8 cellular contexts compared by ENCODE assay signal in the genomic region with DNA sequence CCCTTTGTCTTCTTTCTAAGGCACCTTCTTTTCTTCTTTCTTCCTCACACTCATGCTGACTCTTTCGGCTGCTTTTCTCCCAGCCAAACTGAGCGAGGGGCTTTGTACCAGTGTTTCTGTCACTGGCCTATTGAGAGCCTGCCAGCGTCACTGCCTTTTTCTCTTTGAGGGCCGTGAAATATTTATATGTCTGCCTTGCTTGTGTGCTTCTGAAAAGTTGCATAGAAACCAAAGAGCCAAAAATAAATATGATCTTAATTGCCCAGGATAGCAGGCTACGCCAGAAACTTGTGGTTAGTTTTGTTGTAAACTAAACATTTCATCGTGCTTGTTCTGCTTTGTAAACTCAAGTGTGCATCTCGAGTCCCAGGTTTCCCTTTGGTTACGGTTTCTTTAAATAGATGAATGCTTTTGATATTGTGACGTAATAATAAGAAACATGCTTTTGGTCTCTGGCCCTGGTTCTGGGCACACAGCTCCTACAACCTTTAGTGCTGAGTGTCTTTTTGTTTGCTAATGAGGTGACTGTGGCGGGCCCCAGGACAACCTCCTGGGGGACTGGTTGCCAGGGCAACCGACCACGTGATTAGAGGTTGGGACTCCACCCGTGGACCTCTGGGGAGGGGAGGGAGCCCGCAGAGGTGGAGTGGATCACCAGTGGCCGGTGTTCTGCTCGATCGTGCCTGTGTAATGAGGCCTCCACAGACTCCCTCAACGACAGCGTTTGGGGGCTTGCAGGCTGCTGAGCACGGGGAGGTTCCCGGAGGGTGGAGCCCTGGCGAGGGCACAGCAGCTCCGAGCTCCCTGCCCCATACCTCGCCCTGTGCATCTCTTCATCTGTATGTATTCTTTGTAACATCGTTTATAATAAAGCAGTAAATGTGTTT. TPM values are rescaled to one million over a fixed set of nuclear protein-coding genes. Genes with fewer than 3 reads are reported as not detected.
DNase-seq lines count a peak whose midpoint lies in the region; ATAC-seq and TF ChIP-seq lines count a peak whose summit lies in the region.

No MANE protein-coding gene starts in this region.

- H3K36me3 ChIP-seq in subcutaneous abdominal adipose tissue (ENCODE audit: control insufficient read depth in 5 of 5, insufficient read depth in 5 of 5, low read length in 5 of 5), result peaks cover 0 to 18% (median 9%) of the 10 kb centered on the region in 5 donors

- peaks cover 33% of the 10 kb centered on the region for H3K4me1 Mint-ChIP-seq in CD14-positive monocyte
- H3K4me1 Mint-ChIP-seq in brain, result peaks cover 83% of the 10 kb centered on the region

- H3K4me3 ChIP-seq in subcutaneous abdominal adipose tissue (ENCODE audit: low read depth in 1 of 5, low read length in 5 of 5), result peak overlapping the region in 4 of 5 donors; percentile 7 to 36 (median 14)

- no peak for TF ChIP-seq CTCF in CD14-positive monocyte (IDR thresholded peaks at IDR 0.05)
- TF ChIP-seq CTCF in brain (conservative IDR thresholded peaks at IDR 0.05), result no peak

- H3K27me3 Mint-ChIP-seq in CD14-positive monocyte (ENCODE audit: low read depth in 3 of 3) (peaks cover 0 to 3% (median 2%) of the 10 kb centered on the region in 3 donors), brain (peaks cover 6% of the 10 kb centered on the region)

- intact Hi-C loops in CD14-positive monocyte (cut with micrococcal nuclease), result loop anchor here in 1 of 2 donors (10.0 kb wide), 1 partner anchor 220 kb away; no protein-coding TSS in a partner anchor

- DNase-seq in CD14-positive monocyte (ENCODE audit: low spot score) (peak; percentile 65), NCI-H2196 treated with DMSO at 0.1 percent for 48 hours (lab: John Stamatoyannopoulos, UW; ENCODE audit: unreplicated experiment) (peak; percentile 78), NCI-H82 treated with DMSO at 0.1 percent for 48 hours (lab: John Stamatoyannopoulos, UW; ENCODE audit: unreplicated experiment) (no peak)

- ATAC-seq in GM18870 (IDR thresholded peaks at IDR 0.05; ENCODE audit: unreplicated experiment), result peak; percentile 56
- ATAC-seq in HG03064 (IDR thresholded peaks at IDR 0.05; ENCODE audit: low read depth, unreplicated experiment), result peak; percentile 61

- H3K9me3 Mint-ChIP-seq in CD14-positive monocyte (no peaks in the 10 kb centered on the region), brain (no peaks in the 10 kb centered on the region)

- H3K9ac ChIP-seq in subcutaneous abdominal adipose tissue (ENCODE audit: low read length in 5 of 5), result no peak overlapping the region

- H3K27ac ChIP-seq in layer of hippocampus (ENCODE audit: low read depth, low read length) (peak overlapping the region; percentile 69), subcutaneous abdominal adipose tissue (ENCODE audit: low read depth, low read length) (peak overlapping the region; percentile 30)

- H3K27ac Mint-ChIP-seq in CD14-positive monocyte, result peak overlapping the region; percentile 21 to 86 (median 65)
- peak overlapping the region; percentile 87 to 98 (median 95) for H3K27ac Mint-ChIP-seq in brain

- H3K27me3 ChIP-seq in layer of hippocampus (ENCODE audit: control insufficient read depth, insufficient read depth, low read length) (no peaks in the 10 kb centered on the region), subcutaneous abdominal adipose tissue (ENCODE audit: control insufficient read depth in 5 of 5, insufficient read depth in 4 of 5, low read length in 5 of 5) (no peaks in the 10 kb centered on the region)

- no peaks in the 10 kb centered on the region for H3K9me3 ChIP-seq in subcutaneous abdominal adipose tissue (ENCODE audit: control insufficient read depth in 5 of 5, low read length in 5 of 5)

- peaks cover 3 to 27% (median 19%) of the 10 kb centered on the region in 5 donors for H3K4me1 ChIP-seq in subcutaneous abdominal adipose tissue (ENCODE audit: control insufficient read depth in 5 of 5, insufficient read depth in 5 of 5, low read length in 5 of 5)

- H3K4me3 Mint-ChIP-seq in CD14-positive monocyte (peak overlapping the region; percentile 47 to 59), brain (peak overlapping the region; percentile 70 to 81 (median 76))

- H3K36me3 Mint-ChIP-seq in CD14-positive monocyte, result peaks cover 55 to 81% of the 10 kb centered on the region in 2 donors
- H3K36me3 Mint-ChIP-seq in brain, result peaks cover 11% of the 10 kb centered on the region

RNA-seq across cellular contexts. Expression of gene SLC37A1, which starts 10.9 kb away (rescaled TPM):
- polyA plus RNA-seq in CD14-positive monocyte (1 to 10 TPM; 2.7 to 4.3 TPM), brain (ENCODE audit: insufficient read depth, low read depth, low replicate concordance) (36.1 TPM)

RNA-seq across cellular contexts. Expression of gene RSPH1, which starts 28.6 kb away (rescaled TPM):
- polyA plus RNA-seq in CD14-positive monocyte, result not detected
- 9.1 TPM for polyA plus RNA-seq in brain (ENCODE audit: insufficient read depth, low read depth, low replicate concordance)
